Comparison of ENCODE assay signal across 39 cellular contexts in the genomic region with DNA sequence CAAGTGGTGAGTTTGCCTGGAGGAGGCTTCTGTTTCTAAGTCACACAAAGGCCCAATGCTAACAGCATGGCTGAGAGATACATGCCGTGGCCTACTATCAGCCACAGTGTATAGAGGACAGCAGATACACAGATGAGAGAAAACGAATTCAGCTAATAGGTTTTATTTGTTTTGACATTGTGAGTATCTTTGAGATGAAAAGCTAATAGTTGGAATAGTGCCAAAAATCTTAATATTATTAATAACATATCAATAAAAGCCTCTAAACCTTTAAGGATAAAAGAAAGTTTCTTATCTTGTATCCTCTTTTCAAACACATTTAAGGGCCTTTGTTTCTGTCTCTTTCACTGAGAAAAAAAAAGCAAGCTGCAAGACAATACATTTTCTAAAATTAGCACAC. TPM values are rescaled to one million over a fixed set of nuclear protein-coding genes. Genes with fewer than 3 reads are reported as not detected.
"Had no signal": no experiment of that assay in that cellular context is flagged by ENCODE, and none has a peak within 500 bp of the region (broad histone marks: within the 10 kb centered on the region; RNA-seq: fewer than 3 reads in every experiment).

No MANE protein-coding gene starts in this region.

- H3K9me3 ChIP-seq: adrenal gland, ascending aorta, body of pancreas, breast epithelium had no signal

- H3K4me3 Mint-ChIP-seq: activated naive CD4-positive, alpha-beta T cell treated with anti-CD3 and anti-CD28 coated beads for 36 hours; activated naive CD4-positive, alpha-beta T cell treated with anti-CD3 and anti-CD28 coated beads, Interleukin-2, amount 10 ng/mL, durations not matched to agents 7 days and 5 days; activated naive CD4-positive, alpha-beta T cell treated with anti-CD3 and anti-CD28 coated beads, Interleukin-2, amount 50 U/mL, for 24 hours; activated naive CD8-positive, alpha-beta T cell; activated naive CD8-positive, alpha-beta T cell treated with anti-CD3 and anti-CD28 coated beads for 36 hours; activated naive CD8-positive, alpha-beta T cell treated with anti-CD3 and anti-CD28 coated beads, Interleukin-2, amount 10 ng/mL, durations not matched to agents 7 days and 5 days; activated naive CD8-positive, alpha-beta T cell treated with anti-CD3 and anti-CD28 coated beads, Interleukin-2, amount 50 U/mL, for 24 hours; activated T-cell treated with anti-CD3 and anti-CD28 coated beads, Interleukin-2, amount 50 U/mL, for 4 hours; activated T-cell treated with anti-CD3 and anti-CD28 coated beads, Interleukin-2, amount 50 U/mL, for 72 hours; activated T-helper 1 cell treated with anti-CD3 and anti-CD28 coated beads, Interleukin-12 subunit alpha, Interleukin-12 subunit beta, Interleukin-2, Interleukin-4 antibody, amounts not matched to agents 30 ng/mL and 10 ng/mL and 1 ng/mL, durations not matched to agents 14 hours and 24 hours and 36 hours; activated T-helper 17 cell treated with anti-CD3 and anti-CD28 coated beads, Interleukin-2, amount 50 U/mL, for 72 hours; brain; central memory CD8-positive, alpha-beta T cell had no signal

- H3K4me1 ChIP-seq: ascending aorta, breast epithelium had no signal

- ATAC-seq: activated naive CD4-positive, alpha-beta T cell treated with anti-CD3 and anti-CD28 coated beads, Interleukin-2, amount 50 U/mL, for 72 hours; activated naive CD8-positive, alpha-beta T cell treated with anti-CD3 and anti-CD28 coated beads, Interleukin-2, amount 50 U/mL, for 24 hours; activated T-cell treated with anti-CD3 and anti-CD28 coated beads, Interleukin-2, amount 50 U/mL, for 4 hours; activated T-cell treated with anti-CD3 and anti-CD28 coated beads, Interleukin-2, amount 50 U/mL, for 72 hours; activated T-helper 17 cell treated with anti-CD3 and anti-CD28 coated beads, Interleukin-2, amount 50 U/mL, for 72 hours; body of pancreas had no signal

- FAIRE-seq: astrocyte, bronchial epithelial cell had no signal

- DNase-seq: activated effector memory CD4-positive, alpha-beta T cell treated with anti-CD3 and anti-CD28 coated beads, Interleukin-2, amount 50 U/mL, for 16 hours; activated effector memory CD4-positive, alpha-beta T cell treated with Interleukin-2 at 50 U/mL for 16 hours; activated gamma-delta T cell; activated gamma-delta T cell treated with Interleukin-2 at 50 U/mL for 16 hours; activated naive CD4-positive, alpha-beta T cell; activated naive CD4-positive, alpha-beta T cell treated with anti-CD3 and anti-CD28 coated beads for 36 hours; activated naive CD4-positive, alpha-beta T cell treated with anti-CD3 and anti-CD28 coated beads, Interleukin-2, amount 10 ng/mL, durations not matched to agents 7 days and 5 days; activated naive CD4-positive, alpha-beta T cell treated with anti-CD3 and anti-CD28 coated beads, Interleukin-2, amount 50 U/mL, for 16 hours; activated naive CD4-positive, alpha-beta T cell treated with Interleukin-2 at 50 U/mL for 16 hours; activated naive CD8-positive, alpha-beta T cell treated with anti-CD3 and anti-CD28 coated beads for 36 hours; activated naive CD8-positive, alpha-beta T cell treated with anti-CD3 and anti-CD28 coated beads, Interleukin-2, amount 10 ng/mL, durations not matched to agents 7 days and 5 days; activated naive CD8-positive, alpha-beta T cell treated with anti-CD3 and anti-CD28 coated beads, Interleukin-2, amount 50 U/mL, for 24 hours; activated T-cell treated with anti-CD3 and anti-CD28 coated beads, Interleukin-2, amount 50 U/mL, for 1 hour; activated T-cell treated with anti-CD3 and anti-CD28 coated beads, Interleukin-2, amount 50 U/mL, for 4 hours; activated T-cell treated with anti-CD3 and anti-CD28 coated beads, Interleukin-2, amount 50 U/mL, for 48 hours; activated T-cell treated with anti-CD3 and anti-CD28 coated beads, Interleukin-2, amount 50 U/mL, for 72 hours; adrenal gland; amniotic stem cell; amygdala; anterior cingulate cortex; aorta; body of pancreas; brain microvascular endothelial cell; caudate nucleus; central memory CD4-positive, alpha-beta T cell; cerebellar nuclear complex had no signal

- H3K36me3 Mint-ChIP-seq: activated naive CD4-positive, alpha-beta T cell treated with anti-CD3 and anti-CD28 coated beads, Interleukin-2, amount 10 ng/mL, durations not matched to agents 7 days and 5 days; activated naive CD4-positive, alpha-beta T cell treated with anti-CD3 and anti-CD28 coated beads, Interleukin-2, amount 50 U/mL, for 72 hours; activated naive CD8-positive, alpha-beta T cell treated with anti-CD3 and anti-CD28 coated beads for 36 hours; activated naive CD8-positive, alpha-beta T cell treated with anti-CD3 and anti-CD28 coated beads, Interleukin-2, amount 10 ng/mL, durations not matched to agents 7 days and 5 days; brain had no signal

- H3K27me3 ChIP-seq: adrenal gland, ascending aorta, body of pancreas, brain microvascular endothelial cell, breast epithelium, cardiac muscle cell had no signal

- H3K9me3 Mint-ChIP-seq: activated naive CD4-positive, alpha-beta T cell treated with anti-CD3 and anti-CD28 coated beads for 36 hours; activated naive CD4-positive, alpha-beta T cell treated with anti-CD3 and anti-CD28 coated beads, Interleukin-2, amount 10 ng/mL, durations not matched to agents 7 days and 5 days; activated naive CD4-positive, alpha-beta T cell treated with anti-CD3 and anti-CD28 coated beads, Interleukin-2, amount 50 U/mL, for 24 hours; activated naive CD8-positive, alpha-beta T cell treated with anti-CD3 and anti-CD28 coated beads for 36 hours; activated naive CD8-positive, alpha-beta T cell treated with anti-CD3 and anti-CD28 coated beads, Interleukin-2, amount 10 ng/mL, durations not matched to agents 7 days and 5 days; activated naive CD8-positive, alpha-beta T cell treated with anti-CD3 and anti-CD28 coated beads, Interleukin-2, amount 50 U/mL, for 24 hours; activated T-cell treated with anti-CD3 and anti-CD28 coated beads, Interleukin-2, amount 50 U/mL, for 4 hours; activated T-cell treated with anti-CD3 and anti-CD28 coated beads, Interleukin-2, amount 50 U/mL, for 72 hours; activated T-helper 1 cell treated with anti-CD3 and anti-CD28 coated beads, Interleukin-12 subunit alpha, Interleukin-12 subunit beta, Interleukin-2, Interleukin-4 antibody, amounts not matched to agents 30 ng/mL and 10 ng/mL and 1 ng/mL, durations not matched to agents 14 hours and 24 hours and 36 hours; activated T-helper 17 cell treated with anti-CD3 and anti-CD28 coated beads, Interleukin-2, amount 50 U/mL, for 72 hours; activated T-helper 2 cell treated with anti-CD3 and anti-CD28 coated beads, Interferon-gamma antibody, Interleukin-2, Interleukin-4, amounts not matched to agents 10 μg/mL and 5 μg/mL and 100 μg/mL, durations not matched to agents 14 hours and 24 hours and 36 hours; central memory CD8-positive, alpha-beta T cell had no signal

- H3K27ac ChIP-seq: adrenal gland, ascending aorta, body of pancreas, brain microvascular endothelial cell, breast epithelium, cardiac muscle cell had no signal

- H3K4me3 ChIP-seq: adrenal gland, ascending aorta, body of pancreas, breast epithelium, cardiac muscle cell had no signal

- H3K36me3 ChIP-seq: adrenal gland, ascending aorta, brain microvascular endothelial cell, breast epithelium, cardiac muscle cell had no signal

- H3K4me1 Mint-ChIP-seq: activated naive CD4-positive, alpha-beta T cell treated with anti-CD3 and anti-CD28 coated beads, Interleukin-2, amount 10 ng/mL, durations not matched to agents 7 days and 5 days; activated naive CD4-positive, alpha-beta T cell treated with anti-CD3 and anti-CD28 coated beads, Interleukin-2, amount 50 U/mL, for 24 hours; activated naive CD8-positive, alpha-beta T cell treated with anti-CD3 and anti-CD28 coated beads for 36 hours; activated naive CD8-positive, alpha-beta T cell treated with anti-CD3 and anti-CD28 coated beads, Interleukin-2, amount 10 ng/mL, durations not matched to agents 7 days and 5 days; activated naive CD8-positive, alpha-beta T cell treated with anti-CD3 and anti-CD28 coated beads, Interleukin-2, amount 50 U/mL, for 24 hours; activated T-helper 17 cell treated with anti-CD3 and anti-CD28 coated beads, Interleukin-2, amount 50 U/mL, for 72 hours; central memory CD8-positive, alpha-beta T cell had no signal

- H3K27ac Mint-ChIP-seq: activated naive CD4-positive, alpha-beta T cell treated with anti-CD3 and anti-CD28 coated beads for 36 hours; activated naive CD4-positive, alpha-beta T cell treated with anti-CD3 and anti-CD28 coated beads, Interleukin-2, amount 10 ng/mL, durations not matched to agents 7 days and 5 days; activated naive CD4-positive, alpha-beta T cell treated with anti-CD3 and anti-CD28 coated beads, Interleukin-2, amount 50 U/mL, for 24 hours; activated naive CD4-positive, alpha-beta T cell treated with anti-CD3 and anti-CD28 coated beads, Interleukin-2, amount 50 U/mL, for 72 hours; activated naive CD8-positive, alpha-beta T cell; activated naive CD8-positive, alpha-beta T cell treated with anti-CD3 and anti-CD28 coated beads for 36 hours; activated naive CD8-positive, alpha-beta T cell treated with anti-CD3 and anti-CD28 coated beads, Interleukin-2, amount 10 ng/mL, durations not matched to agents 7 days and 5 days; activated naive CD8-positive, alpha-beta T cell treated with anti-CD3 and anti-CD28 coated beads, Interleukin-2, amount 50 U/mL, for 24 hours; activated T-cell treated with anti-CD3 and anti-CD28 coated beads, Interleukin-2, amount 50 U/mL, for 72 hours; activated T-helper 1 cell treated with anti-CD3 and anti-CD28 coated beads, Interleukin-12 subunit alpha, Interleukin-12 subunit beta, Interleukin-2, Interleukin-4 antibody, amounts not matched to agents 30 ng/mL and 10 ng/mL and 1 ng/mL, durations not matched to agents 14 hours and 24 hours and 36 hours; activated T-helper 2 cell treated with anti-CD3 and anti-CD28 coated beads, Interferon-gamma antibody, Interleukin-2, Interleukin-4, amounts not matched to agents 10 μg/mL and 5 μg/mL and 100 μg/mL, durations not matched to agents 14 hours and 24 hours and 36 hours; brain had no signal

- H3K27me3 Mint-ChIP-seq: activated naive CD4-positive, alpha-beta T cell treated with anti-CD3 and anti-CD28 coated beads, Interleukin-2, amount 10 ng/mL, durations not matched to agents 7 days and 5 days; activated naive CD4-positive, alpha-beta T cell treated with anti-CD3 and anti-CD28 coated beads, Interleukin-2, amount 50 U/mL, for 24 hours; activated naive CD8-positive, alpha-beta T cell treated with anti-CD3 and anti-CD28 coated beads for 36 hours; activated naive CD8-positive, alpha-beta T cell treated with anti-CD3 and anti-CD28 coated beads, Interleukin-2, amount 10 ng/mL, durations not matched to agents 7 days and 5 days; activated naive CD8-positive, alpha-beta T cell treated with anti-CD3 and anti-CD28 coated beads, Interleukin-2, amount 50 U/mL, for 24 hours had no signal

RNA-seq across cellular contexts. Expression of a gene that starts 30.5 kb away (rescaled TPM):
- total RNA-seq: activated naive CD4-positive, alpha-beta T cell treated with anti-CD3 and anti-CD28 coated beads for 36 hours; activated naive CD4-positive, alpha-beta T cell treated with anti-CD3 and anti-CD28 coated beads, Interleukin-2, amount 50 U/mL, for 72 hours; activated naive CD8-positive, alpha-beta T cell treated with anti-CD3 and anti-CD28 coated beads for 36 hours; activated naive CD8-positive, alpha-beta T cell treated with anti-CD3 and anti-CD28 coated beads, Interleukin-2, amount 10 ng/mL, durations not matched to agents 7 days and 5 days; activated T-cell treated with anti-CD3 and anti-CD28 coated beads, Interleukin-2, amount 50 U/mL, for 4 hours; activated T-cell treated with anti-CD3 and anti-CD28 coated beads, Interleukin-2, amount 50 U/mL, for 72 hours; activated T-helper 1 cell treated with anti-CD3 and anti-CD28 coated beads, Interleukin-12 subunit alpha, Interleukin-12 subunit beta, Interleukin-2, Interleukin-4 antibody, amounts not matched to agents 30 ng/mL and 10 ng/mL and 1 ng/mL, durations not matched to agents 14 hours and 24 hours and 36 hours; activated T-helper 17 cell treated with anti-CD3 and anti-CD28 coated beads, Interleukin-2, amount 50 U/mL, for 72 hours; activated T-helper 2 cell treated with anti-CD3 and anti-CD28 coated beads, Interferon-gamma antibody, Interleukin-2, Interleukin-4, amounts not matched to agents 10 μg/mL and 5 μg/mL and 100 μg/mL, durations not matched to agents 14 hours and 24 hours and 36 hours; astrocyte; bronchial epithelial cell had no signal
